Comparison of ENCODE assay signal across 1 cellular context in genomic region chr1:91441980-91442379, GRCh38. TPM values are rescaled to one million over a fixed set of nuclear protein-coding genes. Genes with fewer than 3 reads are reported as not detected.
"Had no signal": no experiment of that assay in that cellular context is flagged by ENCODE, and none has a peak within 500 bp of the region (broad histone marks: within the 10 kb centered on the region; RNA-seq: fewer than 3 reads in every experiment).

No MANE protein-coding gene starts in this region.

RNA-seq across cellular contexts. Expression of gene HFM1, which starts 37.3 kb away (rescaled TPM):
- total RNA-seq: HT-29 had no signal
